In the genomic region with DNA sequence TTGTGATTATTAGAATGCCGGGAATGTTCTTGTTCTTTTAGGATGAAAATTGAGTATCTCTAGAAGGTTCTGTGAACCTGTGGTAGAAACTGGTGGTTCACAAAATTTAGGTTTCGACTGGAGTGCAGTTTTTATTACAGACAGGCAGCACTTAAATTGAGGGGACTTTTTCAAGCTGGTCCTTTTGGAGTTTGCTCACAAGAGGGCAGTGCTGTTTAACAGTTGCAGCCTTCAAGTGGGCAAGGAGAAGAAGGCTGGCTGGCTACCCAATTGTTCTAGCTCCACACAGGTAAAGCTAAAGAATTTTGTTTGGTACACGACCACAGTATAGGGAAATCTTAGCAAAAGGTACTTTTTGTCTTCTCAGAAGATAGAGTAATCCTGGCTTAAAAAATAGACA, we compare ENCODE assay signal across 8 cellular contexts.
DNase-seq lines count a peak whose midpoint lies in the region; ATAC-seq lines count a peak whose summit lies in the region.

No MANE protein-coding gene starts in this region.

- CTCF ChIA-PET in activated CD8-positive, alpha-beta T cell treated with anti-CD3 and anti-CD28 coated beads, Interleukin-2, amount 10 ng/mL, durations not matched to agents 7 days and 5 days (lab: Charles Lee), result interaction anchor here (0.6 to 2.4 kb wide), 10 partner anchors 26 to 959 kb away, joined by 3 to 14 read pairs (median 3); no protein-coding TSS in a partner anchor

- peaks cover under 1% of the 10 kb centered on the region for H3K9me3 Mint-ChIP-seq in activated CD8-positive, alpha-beta T cell treated with anti-CD3 and anti-CD28 coated beads, Interleukin-2, amount 10 ng/mL, durations not matched to agents 7 days and 5 days (ENCODE audit: insufficient read depth)

- H3K27me3 Mint-ChIP-seq in activated CD8-positive, alpha-beta T cell treated with anti-CD3 and anti-CD28 coated beads, Interleukin-2, amount 10 ng/mL, durations not matched to agents 7 days and 5 days (ENCODE audit: low read depth), result peaks cover 14% of the 10 kb centered on the region

- POLR2A ChIA-PET in activated CD8-positive, alpha-beta T cell treated with anti-CD3 and anti-CD28 coated beads, Interleukin-2, amount 10 ng/mL, durations not matched to agents 7 days and 5 days (lab: Charles Lee), result no interaction called here

- H3K27ac Mint-ChIP-seq in activated CD8-positive, alpha-beta T cell treated with anti-CD3 and anti-CD28 coated beads, Interleukin-2, amount 10 ng/mL, durations not matched to agents 7 days and 5 days, result no peak overlapping the region

- DNase-seq in COLO829 (ENCODE audit: low spot score) (peak; percentile 81), NCI-H510A (lab: John Stamatoyannopoulos, UW) (peak; percentile 29), germinal center (ENCODE audit: low spot score) (peak; percentile 33), pons (ENCODE audit: low spot score) (peak; percentile 72)
- peak; percentile 44 for DNase-seq in activated CD8-positive, alpha-beta T cell treated with anti-CD3 and anti-CD28 coated beads, Interleukin-2, amount 10 ng/mL, durations not matched to agents 7 days and 5 days

- H3K4me3 Mint-ChIP-seq in activated CD8-positive, alpha-beta T cell treated with anti-CD3 and anti-CD28 coated beads, Interleukin-2, amount 10 ng/mL, durations not matched to agents 7 days and 5 days, result no peak overlapping the region

- peak; percentile 67 for ATAC-seq in GM18873 (IDR thresholded peaks at IDR 0.05; ENCODE audit: low FRiP score, unreplicated experiment)
- ATAC-seq in HG03280 (IDR thresholded peaks at IDR 0.05; ENCODE audit: unreplicated experiment), result peak; percentile 77
- peak; percentile 61 for ATAC-seq in activated CD8-positive, alpha-beta T cell treated with anti-CD3 and anti-CD28 coated beads, Interleukin-2, amount 10 ng/mL, durations not matched to agents 7 days and 5 days
- ATAC-seq in HG02973 (IDR thresholded peaks at IDR 0.05; ENCODE audit: unreplicated experiment), result no peak

- no peaks in the 10 kb centered on the region for H3K4me1 Mint-ChIP-seq in activated CD8-positive, alpha-beta T cell treated with anti-CD3 and anti-CD28 coated beads, Interleukin-2, amount 10 ng/mL, durations not matched to agents 7 days and 5 days (ENCODE audit: low read depth)

- no peaks in the 10 kb centered on the region for H3K36me3 Mint-ChIP-seq in activated CD8-positive, alpha-beta T cell treated with anti-CD3 and anti-CD28 coated beads, Interleukin-2, amount 10 ng/mL, durations not matched to agents 7 days and 5 days (ENCODE audit: low read depth)

Comparison
In these comparisons a context has a peak if more than half of its experiments do, and no peak if none do; other contexts are left out.
1. DNase-seq: peak in every context shown above with its lines; median percentile 81 in COLO829; 72 in pons; 44 in activated CD8-positive, alpha-beta T cell treated with anti-CD3 and anti-CD28 coated beads, Interleukin-2, amount 10 ng/mL, durations not matched to agents 7 days and 5 days; 33 in germinal center; 29 in NCI-H510A.